In genomic region chr3:44065311-44065710, GRCh38 we compare ENCODE assay signal across 13 cellular contexts.
DNase-seq lines count a peak whose midpoint lies in the region; ATAC-seq, FAIRE-seq and TF ChIP-seq lines count a peak whose summit lies in the region.
"Had no signal": no experiment of that assay in that cellular context is flagged by ENCODE, and none has a peak within 500 bp of the region (broad histone marks: within the 10 kb centered on the region; RNA-seq: fewer than 3 reads in every experiment).

No MANE protein-coding gene starts in this region.

- H2AFZ ChIP-seq in HepG2 (ENCODE audit: low read length), result no peak overlapping the region

- TF ChIP-seq EP300 in HepG2 (IDR thresholded peaks at IDR 0.05; ENCODE audit: low read depth in 2 of 2, low read length in 2 of 2), result no peak
- no peak for TF ChIP-seq EP300 in HepG2 (CRISPR knock-in tag; IDR thresholded peaks at IDR 0.05; ENCODE audit: borderline replicate concordance)

- TF ChIP-seq CTCF in liver (IDR thresholded peaks at IDR 0.05; ENCODE audit: low read depth, low read length, missing input control) (no peak), HepG2 (CRISPR knock-in tag; IDR thresholded peaks at IDR 0.05) (no peak), VCaP (conservative IDR thresholded peaks at IDR 0.05) (peak; percentile 33), kidney (IDR thresholded peaks at IDR 0.05; ENCODE audit: borderline replicate concordance, extremely low read depth, insufficient read depth) (no peak)

- CTCF ChIA-PET in HepG2 (lab: Yijun Ruan, JAX; ENCODE audit: low intra/inter-chr PET ratio, low total read pairs), result no interaction called here

- H3K4me3 ChIP-seq in liver (ENCODE audit: low read depth in 1 of 3, low read length in 3 of 3) (no peak overlapping the region), HepG2 (replicated peaks in 1 of 3; ENCODE audit: insufficient read depth in 1 of 3, low read depth in 2 of 3, low read length in 3 of 3) (no peak overlapping the region), kidney (ENCODE audit: low read length in 2 of 2) (no peak overlapping the region)
- H3K4me3 ChIP-seq: coronary artery had no signal

- no peak overlapping the region for H3K4me2 ChIP-seq in HepG2 (ENCODE audit: low read depth, low read length)

- no peak for ATAC-seq in HepG2
- ATAC-seq in stimulated activated naive CD8-positive, alpha-beta T cell treated with anti-CD3 and anti-CD28 coated beads, Interleukin-15, Interleukin-2, amounts not matched to agents 100 U/mL and 50 U/mL, for 24 hours, result no peak
- ATAC-seq in GM18511 (IDR thresholded peaks at IDR 0.05; ENCODE audit: unreplicated experiment), result no peak
- ATAC-seq in GM19467 (IDR thresholded peaks at IDR 0.05; ENCODE audit: unreplicated experiment), result no peak

- in situ Hi-C loops in HepG2 (cut with HindIII; ENCODE audit: extremely low pct_ligation_motif_present, low pct_unique_long_range_greater_than_20kb), result no loop called here

- H3K27me3 ChIP-seq in liver (ENCODE audit: control insufficient read depth in 4 of 4, insufficient read depth in 4 of 4, low read length in 3 of 4), result peaks cover 0 to 8% (median 2%) of the 10 kb centered on the region in 4 donors
- H3K27me3 ChIP-seq in HepG2 (ENCODE audit: control insufficient read depth in 1 of 2, insufficient read depth in 2 of 2, low read length in 2 of 2), result peaks cover 0 to 23% of the 10 kb centered on the region in 2 experiments; a peak in 4 of 5 replicates

- DNase-seq in HepG2 (ENCODE audit: low spot score) (no peak), kidney (no peak), NCI-H2081 treated with DMSO at 0.1 percent for 48 hours (lab: John Stamatoyannopoulos, UW) (no peak)
- DNase-seq in stimulated activated naive CD8-positive, alpha-beta T cell treated with anti-CD3 and anti-CD28 coated beads, Interleukin-15, Interleukin-2, amounts not matched to agents 100 U/mL and 50 U/mL, for 24 hours, result no peak
- DNase-seq: activated T-cell treated with anti-CD3 and anti-CD28 coated beads, Interleukin-2, amount 50 U/mL, for 1 hour; AML-193; IMR-90 had no signal

- intact Hi-C loops in HepG2 (cut with micrococcal nuclease; ENCODE audit: unreplicated experiment) (no loop called here), kidney (cut with DNase I) (no loop called here)

- no peaks in the 10 kb centered on the region for H3K36me3 ChIP-seq in liver (ENCODE audit: control insufficient read depth in 4 of 4, insufficient read depth in 3 of 4, low read depth in 1 of 4, low read length in 3 of 4)
- H3K36me3 ChIP-seq in HepG2 (replicated peaks in 1 of 2; ENCODE audit: control insufficient read depth in 1 of 2, insufficient read depth in 2 of 2, low read length in 2 of 2), result no peaks in the 10 kb centered on the region
- H3K36me3 ChIP-seq in kidney (ENCODE audit: control insufficient read depth in 1 of 2, insufficient read depth in 2 of 2, low read length in 2 of 2), result no peaks in the 10 kb centered on the region

- H3K79me2 ChIP-seq in HepG2 (ENCODE audit: insufficient read depth, low read length), result no peaks in the 10 kb centered on the region

- no TSS peak for BruUV-seq in HepG2 (replicated peaks; lab: Mats Ljungman, UMichigan)

- H3K4me1 ChIP-seq in liver (ENCODE audit: control insufficient read depth in 4 of 4, insufficient read depth in 4 of 4, low read length in 3 of 4) (peaks cover 0 to 4% (median 0%) of the 10 kb centered on the region in 4 donors), HepG2 (ENCODE audit: insufficient read depth, low read length) (no peaks in the 10 kb centered on the region), kidney (ENCODE audit: control insufficient read depth in 1 of 2, insufficient read depth in 1 of 2, low read depth in 1 of 2, low read length in 2 of 2) (peaks cover 15 to 19% of the 10 kb centered on the region in 2 donors)

- WGBS in liver, result 24% methylated on average over 6 of the region's 6 CpGs
- WGBS in HepG2 (ENCODE audit: low lambda C conversion rate), result 8% methylated on average over 6 of the region's 6 CpGs

- TF ChIP-seq POLR2A in HepG2 (IDR thresholded peaks at IDR 0.05; ENCODE audit: insufficient read depth in 1 of 2, low read depth in 2 of 2, low read length in 2 of 2), result no peak

- H3K9ac ChIP-seq in liver (ENCODE audit: low read depth in 1 of 2, low read length in 2 of 2), result no peak overlapping the region
- H3K9ac ChIP-seq in HepG2 (ENCODE audit: insufficient read depth, low read depth, low read length), result no peak overlapping the region
- no peak overlapping the region for H3K9ac ChIP-seq in kidney (ENCODE audit: low read length in 2 of 2)

- no peak for FAIRE-seq in HepG2 (lab: Jason Lieb, UNC)
- FAIRE-seq in kidney (lab: Jason Lieb, UNC), result peak; percentile 86
- FAIRE-seq: TTC549 had no signal

- TF ChIP-seq RAD21 in liver (IDR thresholded peaks at IDR 0.05) (peak; percentile 10 to 31), HepG2 (CRISPR knock-in tag; IDR thresholded peaks at IDR 0.05) (no peak)

- H3K27ac ChIP-seq in liver (ENCODE audit: low read depth in 1 of 2, low read length in 2 of 2) (no peak overlapping the region), HepG2 (ENCODE audit: extremely low read length, insufficient read depth, low read length) (no peak overlapping the region), VCaP (peak overlapping the region; percentile 72), kidney (ENCODE audit: low read depth in 2 of 2, low read length in 2 of 2) (no peak overlapping the region)
- H3K27ac ChIP-seq: coronary artery had no signal

- H3K9me3 ChIP-seq in liver (ENCODE audit: control insufficient read depth in 4 of 4, low read length in 3 of 4), result no peaks in the 10 kb centered on the region
- H3K9me3 ChIP-seq in HepG2 (ENCODE audit: low read length), result no peaks in the 10 kb centered on the region
- H3K9me3 ChIP-seq in kidney (ENCODE audit: control insufficient read depth in 1 of 2, low read length in 2 of 2), result no peaks in the 10 kb centered on the region

- no peaks in the 10 kb centered on the region for H4K20me1 ChIP-seq in HepG2 (ENCODE audit: insufficient read depth, low read length)

- POLR2A ChIA-PET in HepG2 (lab: Yijun Ruan, JAX), result no interaction called here

TF ChIP-seq in liver, 16 proteins besides CTCF, POLR2A, EP300 and RAD21 (continues in another document):
- no peak for TF ChIP-seq ZBTB33 (IDR thresholded peaks at IDR 0.05)
- TF ChIP-seq JUND (IDR thresholded peaks at IDR 0.05), result no peak

TF ChIP-seq in HepG2, 621 proteins besides CTCF, POLR2A, EP300 and RAD21:
- no peak for TF ChIP-seq PPARG (CRISPR knock-in tag; conservative IDR thresholded peaks at IDR 0.05)
- TF ChIP-seq ATF7-NPFF (CRISPR knock-in tag; IDR thresholded peaks at IDR 0.05; ENCODE audit: low read depth), result no peak
- TF ChIP-seq PHB2 (IDR thresholded peaks at IDR 0.05; ENCODE audit: partially characterized antibody), result no peak
- no peak for TF ChIP-seq TERF1 (CRISPR knock-in tag; IDR thresholded peaks at IDR 0.05)
- TF ChIP-seq ZNF30 (CRISPR knock-in tag; IDR thresholded peaks at IDR 0.05), result no peak
- no peak for TF ChIP-seq AFF4 (CRISPR knock-in tag; IDR thresholded peaks at IDR 0.05)
